In genomic region chr1:155051342-155051776, GRCh38 we compare ENCODE assay signal across 8 cellular contexts. TPM values are rescaled to one million over a fixed set of nuclear protein-coding genes. Genes with fewer than 3 reads are reported as not detected.
DNase-seq lines count a peak whose midpoint lies in the region; ATAC-seq and TF ChIP-seq lines count a peak whose summit lies in the region.

No MANE protein-coding gene starts in this region.

- H3K27ac ChIP-seq in HUES6 (ENCODE audit: low read depth, low read length) (no peak overlapping the region), mesodermal cell (ENCODE audit: low read depth, low read length, severe bottlenecking) (no peak overlapping the region)

- no peak for ATAC-seq in GM19023 (IDR thresholded peaks at IDR 0.05; ENCODE audit: unreplicated experiment)

- H3K27me3 ChIP-seq in HUES6 (ENCODE audit: control insufficient read depth, insufficient read depth, low read length): peaks cover 20% of the 10 kb centered on the region

- H3K9ac ChIP-seq in HUES6 (ENCODE audit: low read length): peak overlapping the region; percentile 29

- TF ChIP-seq CTCF in GM12875 (IDR thresholded peaks at IDR 0.05; ENCODE audit: borderline replicate concordance, insufficient read depth, low read depth, low read length) (no peak), cardiac fibroblast (IDR thresholded peaks at IDR 0.05; ENCODE audit: low read depth, low read length) (no peak)

- H3K9me3 ChIP-seq in HUES6 (ENCODE audit: control insufficient read depth, insufficient read depth, low read depth, low read length) (no peaks in the 10 kb centered on the region), mesodermal cell (ENCODE audit: control insufficient read depth, low read length) (no peaks in the 10 kb centered on the region)

- DNase-seq in cardiac fibroblast (ENCODE audit: low read depth in 2 of 2): no peak
- no peak for DNase-seq in NCI-H1092 (lab: John Stamatoyannopoulos, UW)
- DNase-seq in NCI-H1048 (lab: John Stamatoyannopoulos, UW): no peak
- no peak for DNase-seq in NCI-H82 treated with DMSO at 0.1 percent for 48 hours (lab: John Stamatoyannopoulos, UW; ENCODE audit: unreplicated experiment)

- 0 to 1% methylated on average over 24 to 29 of the region's 31 CpGs for WGBS in mesodermal cell (ENCODE audit: insufficient coverage in 2 of 2), 2 experiments

- H3K4me1 ChIP-seq in HUES6 (ENCODE audit: control insufficient read depth, insufficient read depth, low read length): peaks cover 28% of the 10 kb centered on the region
- H3K4me1 ChIP-seq in mesodermal cell (ENCODE audit: control insufficient read depth, insufficient read depth, low read length, poor library complexity, severe bottlenecking): peaks cover 27% of the 10 kb centered on the region

- H3K36me3 ChIP-seq in HUES6 (ENCODE audit: control insufficient read depth, insufficient read depth, low read length) (peaks cover 3% of the 10 kb centered on the region; the same call in 1 of the 2 replicates), mesodermal cell (ENCODE audit: control insufficient read depth, insufficient read depth, low read length) (peaks cover 9% of the 10 kb centered on the region)

- H3K4me3 ChIP-seq in GM12875 (ENCODE audit: low read depth, low read length) (peak overlapping the region; percentile 79), HUES6 (ENCODE audit: low read depth, low read length) (peak overlapping the region; percentile 88), cardiac fibroblast (replicated peaks in 1 of 2; ENCODE audit: low read depth in 2 of 2, low read length in 2 of 2) (peak overlapping the region; percentile 75 to 81), mesodermal cell (ENCODE audit: extremely low read depth, insufficient read depth, low read length, poor library complexity, severe bottlenecking) (peak overlapping the region; percentile 61)

RNA-seq across cellular contexts. Expression of gene ADAM15, which starts 0.2 kb away (rescaled TPM):
- 46.4 TPM for polyA plus RNA-seq in mesodermal cell (2013, experiment 1 of 2)
- polyA plus RNA-seq in mesodermal cell (2013, experiment 2 of 2): 36.3 TPM

RNA-seq across cellular contexts. Expression of gene EFNA4, which starts 12.2 kb away (rescaled TPM):
- polyA plus RNA-seq in mesodermal cell (2013, experiment 1 of 2): 26.5 TPM
- 22.7 TPM for polyA plus RNA-seq in mesodermal cell (2013, experiment 2 of 2)

RNA-seq across cellular contexts. Expression of gene DCST1, which starts 17.7 kb away (rescaled TPM):
- not detected for polyA plus RNA-seq in mesodermal cell (2013, experiment 1 of 2)
- not detected for polyA plus RNA-seq in mesodermal cell (2013, experiment 2 of 2)

RNA-seq across cellular contexts. Expression of gene DCST2, which starts 17.8 kb away (rescaled TPM):
- 0.85 TPM for polyA plus RNA-seq in mesodermal cell (2013, experiment 1 of 2)
- 1.1 TPM for polyA plus RNA-seq in mesodermal cell (2013, experiment 2 of 2)

RNA-seq across cellular contexts. Expression of gene EFNA3, which starts 27.3 kb away (rescaled TPM):
- 8.6 TPM for polyA plus RNA-seq in mesodermal cell (2013, experiment 1 of 2)
- 4.8 TPM for polyA plus RNA-seq in mesodermal cell (2013, experiment 2 of 2)
